Comparison of ENCODE assay signal across 15 cellular contexts in genomic region chr2:156147594-156148330, GRCh38.
DNase-seq lines count a peak whose midpoint lies in the region; ATAC-seq, FAIRE-seq and TF ChIP-seq lines count a peak whose summit lies in the region.
"Had no signal": no experiment of that assay in that cellular context is flagged by ENCODE, and none has a peak within 500 bp of the region (broad histone marks: within the 10 kb centered on the region; RNA-seq: fewer than 3 reads in every experiment).

No MANE protein-coding gene starts in this region.

- H3K4me3 ChIP-seq in pancreas: no peak overlapping the region
- H3K4me3 ChIP-seq: A549, heart left ventricle had no signal

- no peaks in the 10 kb centered on the region for H3K9me3 Mint-ChIP-seq in activated CD8-positive, alpha-beta T cell treated with anti-CD3 and anti-CD28 coated beads for 36 hours
- H3K9me3 Mint-ChIP-seq in activated CD8-positive, alpha-beta T cell treated with anti-CD3 and anti-CD28 coated beads, Interleukin-2, amount 10 ng/mL, durations not matched to agents 7 days and 5 days (ENCODE audit: insufficient read depth): no peaks in the 10 kb centered on the region
- no peaks in the 10 kb centered on the region for H3K9me3 Mint-ChIP-seq in stimulated activated effector memory CD8-positive, alpha-beta T cell treated with anti-CD3 and anti-CD28 coated beads, Interleukin-12 subunit alpha, Interleukin-12 subunit beta, amount 100 ng/mL, for 72 hours
- no peaks in the 10 kb centered on the region for H3K9me3 Mint-ChIP-seq in naive thymus-derived CD8-positive, alpha-beta T cell
- H3K9me3 Mint-ChIP-seq: central memory CD8-positive, alpha-beta T cell had no signal

- DNase-seq in activated CD8-positive, alpha-beta T cell treated with anti-CD3 and anti-CD28 coated beads for 36 hours: no peak
- no peak for DNase-seq in activated CD8-positive, alpha-beta T cell treated with anti-CD3 and anti-CD28 coated beads, Interleukin-2, amount 10 ng/mL, durations not matched to agents 7 days and 5 days
- DNase-seq in RKO (ENCODE audit: low spot score) (peak; percentile 14), pancreas (no peak)
- DNase-seq in stimulated activated effector memory CD8-positive, alpha-beta T cell treated with anti-CD3 and anti-CD28 coated beads, Interleukin-12 subunit alpha, Interleukin-12 subunit beta, amount 100 ng/mL, for 72 hours (ENCODE audit: low spot score in 2 of 2): no peak
- no peak for DNase-seq in naive thymus-derived CD8-positive, alpha-beta T cell
- DNase-seq in activated CD4-positive, alpha-beta T cell treated with anti-CD3 and anti-CD28 coated beads for 1 hour: no peak
- DNase-seq: GF-D8, heart left ventricle, NCI-H1694 treated with DMSO at 0.1 percent for 48 hours, nephron progenitor cell had no signal

- peak; percentile 53 for ATAC-seq in activated CD8-positive, alpha-beta T cell treated with anti-CD3 and anti-CD28 coated beads for 36 hours
- no peak for ATAC-seq in activated CD8-positive, alpha-beta T cell treated with anti-CD3 and anti-CD28 coated beads, Interleukin-2, amount 10 ng/mL, durations not matched to agents 7 days and 5 days
- ATAC-seq in HG02885 (IDR thresholded peaks at IDR 0.05; ENCODE audit: poor library complexity, unreplicated experiment) (peak; percentile 96), pancreas (no peak)
- peak; percentile 75 for ATAC-seq in stimulated activated effector memory CD8-positive, alpha-beta T cell treated with anti-CD3 and anti-CD28 coated beads, Interleukin-12 subunit alpha, Interleukin-12 subunit beta, amount 100 ng/mL, for 72 hours
- no peak for ATAC-seq in naive thymus-derived CD8-positive, alpha-beta T cell
- ATAC-seq: A549, heart left ventricle had no signal

- no peaks in the 10 kb centered on the region for H3K36me3 ChIP-seq in pancreas
- H3K36me3 ChIP-seq: heart left ventricle had no signal

- intact Hi-C loops in activated CD8-positive, alpha-beta T cell treated with anti-CD3 and anti-CD28 coated beads for 36 hours (cut with micrococcal nuclease): no loop called here
- intact Hi-C loops in pancreas (cut with DNase I): no loop called here

- FAIRE-seq in pancreas (lab: Jason Lieb, UNC): no peak
- FAIRE-seq: A549, urothelium cell line had no signal

- H3K4me1 ChIP-seq in pancreas: no peaks in the 10 kb centered on the region
- H3K4me1 ChIP-seq: A549, heart left ventricle had no signal

- peaks cover 3% of the 10 kb centered on the region for H3K27me3 Mint-ChIP-seq in activated CD8-positive, alpha-beta T cell treated with anti-CD3 and anti-CD28 coated beads for 36 hours
- no peaks in the 10 kb centered on the region for H3K27me3 Mint-ChIP-seq in activated CD8-positive, alpha-beta T cell treated with anti-CD3 and anti-CD28 coated beads, Interleukin-2, amount 10 ng/mL, durations not matched to agents 7 days and 5 days (ENCODE audit: low read depth)
- peaks cover 0 to 7% (median 2%) of the 10 kb centered on the region in 5 donors for H3K27me3 Mint-ChIP-seq in naive thymus-derived CD8-positive, alpha-beta T cell

- CTCF ChIA-PET in activated CD8-positive, alpha-beta T cell treated with anti-CD3 and anti-CD28 coated beads for 36 hours (lab: Charles Lee): no interaction called here
- CTCF ChIA-PET in activated CD8-positive, alpha-beta T cell treated with anti-CD3 and anti-CD28 coated beads, Interleukin-2, amount 10 ng/mL, durations not matched to agents 7 days and 5 days (lab: Charles Lee): no interaction called here

- no peaks in the 10 kb centered on the region for H3K36me3 Mint-ChIP-seq in activated CD8-positive, alpha-beta T cell treated with anti-CD3 and anti-CD28 coated beads for 36 hours (ENCODE audit: low read depth)
- no peaks in the 10 kb centered on the region for H3K36me3 Mint-ChIP-seq in activated CD8-positive, alpha-beta T cell treated with anti-CD3 and anti-CD28 coated beads, Interleukin-2, amount 10 ng/mL, durations not matched to agents 7 days and 5 days (ENCODE audit: low read depth)
- no peaks in the 10 kb centered on the region for H3K36me3 Mint-ChIP-seq in stimulated activated effector memory CD8-positive, alpha-beta T cell treated with anti-CD3 and anti-CD28 coated beads, Interleukin-12 subunit alpha, Interleukin-12 subunit beta, amount 100 ng/mL, for 72 hours
- H3K36me3 Mint-ChIP-seq in naive thymus-derived CD8-positive, alpha-beta T cell: no peaks in the 10 kb centered on the region

- H3K27ac Mint-ChIP-seq in activated CD8-positive, alpha-beta T cell treated with anti-CD3 and anti-CD28 coated beads for 36 hours: no peak overlapping the region
- H3K27ac Mint-ChIP-seq in activated CD8-positive, alpha-beta T cell treated with anti-CD3 and anti-CD28 coated beads, Interleukin-2, amount 10 ng/mL, durations not matched to agents 7 days and 5 days: no peak overlapping the region
- no peak overlapping the region for H3K27ac Mint-ChIP-seq in stimulated activated effector memory CD8-positive, alpha-beta T cell treated with anti-CD3 and anti-CD28 coated beads, Interleukin-12 subunit alpha, Interleukin-12 subunit beta, amount 100 ng/mL, for 72 hours
- no peak overlapping the region for H3K27ac Mint-ChIP-seq in naive thymus-derived CD8-positive, alpha-beta T cell

- no peaks in the 10 kb centered on the region for H3K4me1 Mint-ChIP-seq in activated CD8-positive, alpha-beta T cell treated with anti-CD3 and anti-CD28 coated beads for 36 hours (ENCODE audit: low read depth)
- H3K4me1 Mint-ChIP-seq in activated CD8-positive, alpha-beta T cell treated with anti-CD3 and anti-CD28 coated beads, Interleukin-2, amount 10 ng/mL, durations not matched to agents 7 days and 5 days (ENCODE audit: low read depth): no peaks in the 10 kb centered on the region
- H3K4me1 Mint-ChIP-seq in stimulated activated effector memory CD8-positive, alpha-beta T cell treated with anti-CD3 and anti-CD28 coated beads, Interleukin-12 subunit alpha, Interleukin-12 subunit beta, amount 100 ng/mL, for 72 hours: no peaks in the 10 kb centered on the region
- no peaks in the 10 kb centered on the region for H3K4me1 Mint-ChIP-seq in naive thymus-derived CD8-positive, alpha-beta T cell
- H3K4me1 Mint-ChIP-seq: central memory CD8-positive, alpha-beta T cell had no signal

- no peak for TF ChIP-seq CTCF in activated CD8-positive, alpha-beta T cell treated with anti-CD3 and anti-CD28 coated beads for 36 hours (IDR thresholded peaks at IDR 0.05)
- TF ChIP-seq CTCF in pancreas (IDR thresholded peaks at IDR 0.05): no peak

- POLR2A ChIA-PET in activated CD8-positive, alpha-beta T cell treated with anti-CD3 and anti-CD28 coated beads for 36 hours (lab: Charles Lee): interaction anchor here (0.7 kb wide), 1 partner anchor 50 kb away, joined by 3 read pairs; no protein-coding TSS in a partner anchor
- POLR2A ChIA-PET in activated CD8-positive, alpha-beta T cell treated with anti-CD3 and anti-CD28 coated beads, Interleukin-2, amount 10 ng/mL, durations not matched to agents 7 days and 5 days (lab: Charles Lee): interaction anchor here (0.6 kb wide), 1 partner anchor 473 kb away, joined by 3 read pairs; no protein-coding TSS in a partner anchor
- POLR2A ChIA-PET in naive thymus-derived CD8-positive, alpha-beta T cell (lab: Charles Lee): no interaction called here

- H3K27ac ChIP-seq in pancreas: no peak overlapping the region
- H3K27ac ChIP-seq: A549, heart left ventricle had no signal

- WGBS in pancreas, 2 donors: 51 to 57% methylated on average over 4 of the region's 4 CpGs

- H3K27me3 ChIP-seq in pancreas: no peaks in the 10 kb centered on the region
- H3K27me3 ChIP-seq: heart left ventricle had no signal

- H3K9me3 ChIP-seq in pancreas: no peaks in the 10 kb centered on the region
- H3K9me3 ChIP-seq: A549 had no signal

- H3K4me3 Mint-ChIP-seq in activated CD8-positive, alpha-beta T cell treated with anti-CD3 and anti-CD28 coated beads for 36 hours: no peak overlapping the region
- H3K4me3 Mint-ChIP-seq in activated CD8-positive, alpha-beta T cell treated with anti-CD3 and anti-CD28 coated beads, Interleukin-2, amount 10 ng/mL, durations not matched to agents 7 days and 5 days: no peak overlapping the region
- H3K4me3 Mint-ChIP-seq in stimulated activated effector memory CD8-positive, alpha-beta T cell treated with anti-CD3 and anti-CD28 coated beads, Interleukin-12 subunit alpha, Interleukin-12 subunit beta, amount 100 ng/mL, for 72 hours: no peak overlapping the region
- H3K4me3 Mint-ChIP-seq in naive thymus-derived CD8-positive, alpha-beta T cell: no peak overlapping the region
- H3K4me3 Mint-ChIP-seq: central memory CD8-positive, alpha-beta T cell; nephron progenitor cell had no signal

Comparison
In these comparisons a context has a peak if more than half of its experiments do, and no peak if none do; other contexts are left out.
1. ATAC-seq: peak in activated CD8-positive, alpha-beta T cell treated with anti-CD3 and anti-CD28 coated beads for 36 hours (single experiment), HG02885 (single experiment) and stimulated activated effector memory CD8-positive, alpha-beta T cell treated with anti-CD3 and anti-CD28 coated beads, Interleukin-12 subunit alpha, Interleukin-12 subunit beta, amount 100 ng/mL, for 72 hours (single experiment); none in activated CD8-positive, alpha-beta T cell treated with anti-CD3 and anti-CD28 coated beads, Interleukin-2, amount 10 ng/mL, durations not matched to agents 7 days and 5 days (single experiment), pancreas (0 of 4) and naive thymus-derived CD8-positive, alpha-beta T cell (0 of 2).